1 cellular context compared by ENCODE assay signal in the genomic region with DNA sequence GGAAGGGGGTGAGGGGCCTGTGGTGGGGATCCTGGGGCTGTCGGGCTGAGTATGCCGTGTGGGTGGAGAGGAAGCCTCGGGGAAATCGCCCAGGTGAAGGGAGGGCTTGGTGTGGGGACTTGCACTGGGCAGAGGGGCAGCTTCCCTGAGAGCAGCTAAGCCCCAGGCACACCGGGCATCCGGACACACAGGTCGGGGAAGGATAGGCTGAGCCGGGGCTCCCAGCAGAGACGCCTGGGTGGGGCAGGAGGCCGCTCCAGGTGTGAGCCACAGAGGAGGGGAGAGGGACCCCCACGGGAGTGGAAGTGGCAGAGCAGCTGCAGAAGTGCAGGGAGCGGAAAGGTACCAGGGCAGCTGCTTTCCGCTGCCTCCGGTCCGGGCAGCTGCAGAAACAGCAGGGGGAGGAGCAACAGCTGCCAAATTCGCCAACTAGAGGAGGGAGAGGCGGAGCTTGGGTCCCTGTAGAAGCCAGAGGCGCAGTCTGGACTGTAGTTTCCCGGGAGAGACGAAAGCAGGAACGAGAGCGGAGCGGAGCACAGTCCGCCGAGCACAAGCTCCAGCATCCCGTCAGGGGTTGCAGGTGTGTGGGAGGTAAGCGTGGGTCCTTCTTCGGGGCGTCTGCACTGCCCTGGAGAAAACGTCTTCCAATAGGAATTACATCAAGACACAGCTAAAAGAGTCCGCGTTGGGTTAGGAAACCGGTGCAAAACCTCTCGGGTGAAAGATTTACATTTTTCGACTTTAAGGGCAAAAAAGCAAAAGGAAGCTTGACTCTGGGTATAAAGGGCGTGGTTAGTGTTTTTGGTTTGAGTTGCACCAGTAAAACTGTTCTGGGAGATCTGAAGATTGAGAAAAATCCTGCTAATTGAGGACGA.
A peak's percentile ranks its signal among the peaks of the same experiment; 100 is the strongest.
TF ChIP-seq lines count a peak whose summit lies in the region.

A gene with protein sequence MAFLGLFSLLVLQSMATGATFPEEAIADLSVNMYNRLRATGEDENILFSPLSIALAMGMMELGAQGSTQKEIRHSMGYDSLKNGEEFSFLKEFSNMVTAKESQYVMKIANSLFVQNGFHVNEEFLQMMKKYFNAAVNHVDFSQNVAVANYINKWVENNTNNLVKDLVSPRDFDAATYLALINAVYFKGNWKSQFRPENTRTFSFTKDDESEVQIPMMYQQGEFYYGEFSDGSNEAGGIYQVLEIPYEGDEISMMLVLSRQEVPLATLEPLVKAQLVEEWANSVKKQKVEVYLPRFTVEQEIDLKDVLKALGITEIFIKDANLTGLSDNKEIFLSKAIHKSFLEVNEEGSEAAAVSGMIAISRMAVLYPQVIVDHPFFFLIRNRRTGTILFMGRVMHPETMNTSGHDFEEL (plus strand): TSS at position 489 of the 875 bp plus-strand sequence. CDS start 53,408 bp downstream, outside the sequence.

TF ChIP-seq in H1, 55 proteins besides CTCF, POLR2A, EP300 and RAD21:
- TF ChIP-seq CREB1 (IDR thresholded peaks at IDR 0.05), result no peak
- TF ChIP-seq SAP30 (IDR thresholded peaks at IDR 0.05; ENCODE audit: insufficient read depth, insufficient replicate concordance, low read length), result peak; percentile 95
- TF ChIP-seq TAF1 (IDR thresholded peaks at IDR 0.05; ENCODE audit: low read depth, low read length), result peak; percentile 97
- peak; percentile 94 for TF ChIP-seq POLR2AphosphoS5 (IDR thresholded peaks at IDR 0.05; ENCODE audit: low read depth, low read length)
- TF ChIP-seq KDM4A (IDR thresholded peaks at IDR 0.05; ENCODE audit: low read depth, low read length, severe bottlenecking), result peak; percentile 69
- TF ChIP-seq, protein P1, sequence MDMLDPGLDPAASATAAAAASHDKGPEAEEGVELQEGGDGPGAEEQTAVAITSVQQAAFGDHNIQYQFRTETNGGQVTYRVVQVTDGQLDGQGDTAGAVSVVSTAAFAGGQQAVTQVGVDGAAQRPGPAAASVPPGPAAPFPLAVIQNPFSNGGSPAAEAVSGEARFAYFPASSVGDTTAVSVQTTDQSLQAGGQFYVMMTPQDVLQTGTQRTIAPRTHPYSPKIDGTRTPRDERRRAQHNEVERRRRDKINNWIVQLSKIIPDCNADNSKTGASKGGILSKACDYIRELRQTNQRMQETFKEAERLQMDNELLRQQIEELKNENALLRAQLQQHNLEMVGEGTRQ (IDR thresholded peaks at IDR 0.05; ENCODE audit: low read length), result no peak
- peak; percentile 71 for TF ChIP-seq TAF7 (optimal IDR thresholded peaks at IDR 0.05; ENCODE audit: borderline replicate concordance, low read depth, low read length)
- TF ChIP-seq RBBP5 (IDR thresholded peaks at IDR 0.05; ENCODE audit: borderline replicate concordance, low read depth, low read length), result peak; percentile 93
- no peak for TF ChIP-seq CEBPB (IDR thresholded peaks at IDR 0.05; ENCODE audit: low read depth, low read length)
- peak; percentile 32; the same call in 1 of the 2 replicates for TF ChIP-seq KDM5A (IDR thresholded peaks at IDR 0.05; ENCODE audit: low read length)
- no peak for TF ChIP-seq GABPA (IDR thresholded peaks at IDR 0.05; ENCODE audit: borderline replicate concordance, insufficient read depth, low read length)
- no peak for TF ChIP-seq NANOG (IDR thresholded peaks at IDR 0.05; ENCODE audit: insufficient read depth, low read depth, low read length, poor library complexity, severe bottlenecking)
- TF ChIP-seq JUND (IDR thresholded peaks at IDR 0.05; ENCODE audit: low read length), result no peak
- TF ChIP-seq RNF2 (IDR thresholded peaks at IDR 0.05; ENCODE audit: borderline replicate concordance, low read depth, low read length, missing control alignments, poor library complexity, severe bottlenecking), result no peak
- TF ChIP-seq TBP (IDR thresholded peaks at IDR 0.05; ENCODE audit: low read depth, low read length), result peak; percentile 92
- TF ChIP-seq, protein P2, sequence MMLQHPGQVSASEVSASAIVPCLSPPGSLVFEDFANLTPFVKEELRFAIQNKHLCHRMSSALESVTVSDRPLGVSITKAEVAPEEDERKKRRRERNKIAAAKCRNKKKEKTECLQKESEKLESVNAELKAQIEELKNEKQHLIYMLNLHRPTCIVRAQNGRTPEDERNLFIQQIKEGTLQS (IDR thresholded peaks at IDR 0.05; ENCODE audit: insufficient read depth, low read depth, low read length), result no peak
- peak in 1 of 2 experiments; percentile 67; a peak in 1 of 4 replicates for TF ChIP-seq HDAC2 (IDR thresholded peaks at IDR 0.05; ENCODE audit: borderline replicate concordance in 1 of 2, low read depth in 2 of 2, low read length in 2 of 2)
- no peak for TF ChIP-seq CBX5 (IDR thresholded peaks at IDR 0.05; ENCODE audit: low read depth, low read length)
- peak; percentile 46 to 84; a peak in 3 of 4 replicates for TF ChIP-seq SIN3A (conservative IDR thresholded peaks at IDR 0.05 in 1 of 2, IDR thresholded peaks at IDR 0.05 in 1 of 2; ENCODE audit: low read depth in 1 of 2, low read length in 2 of 2)
- no peak for TF ChIP-seq SP1 (IDR thresholded peaks at IDR 0.05; ENCODE audit: low read depth, low read length)
- TF ChIP-seq SUZ12 (IDR thresholded peaks at IDR 0.05; ENCODE audit: low read length), result no peak
- TF ChIP-seq, protein P3, sequence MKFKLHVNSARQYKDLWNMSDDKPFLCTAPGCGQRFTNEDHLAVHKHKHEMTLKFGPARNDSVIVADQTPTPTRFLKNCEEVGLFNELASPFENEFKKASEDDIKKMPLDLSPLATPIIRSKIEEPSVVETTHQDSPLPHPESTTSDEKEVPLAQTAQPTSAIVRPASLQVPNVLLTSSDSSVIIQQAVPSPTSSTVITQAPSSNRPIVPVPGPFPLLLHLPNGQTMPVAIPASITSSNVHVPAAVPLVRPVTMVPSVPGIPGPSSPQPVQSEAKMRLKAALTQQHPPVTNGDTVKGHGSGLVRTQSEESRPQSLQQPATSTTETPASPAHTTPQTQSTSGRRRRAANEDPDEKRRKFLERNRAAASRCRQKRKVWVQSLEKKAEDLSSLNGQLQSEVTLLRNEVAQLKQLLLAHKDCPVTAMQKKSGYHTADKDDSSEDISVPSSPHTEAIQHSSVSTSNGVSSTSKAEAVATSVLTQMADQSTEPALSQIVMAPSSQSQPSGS (IDR thresholded peaks at IDR 0.05; ENCODE audit: low read length), result no peak
- no peak for TF ChIP-seq SRF (IDR thresholded peaks at IDR 0.05; ENCODE audit: low read depth, low read length)
- peak; percentile 74 for TF ChIP-seq ASH2L (IDR thresholded peaks at IDR 0.05; ENCODE audit: low read length)
- no peak for TF ChIP-seq ZNF274 (IDR thresholded peaks at IDR 0.05; ENCODE audit: borderline replicate concordance, extremely low read depth, low read length)
- peak; percentile 48 for TF ChIP-seq PHF8 (conservative IDR thresholded peaks at IDR 0.05; ENCODE audit: low read depth, low read length)
